Comparison of ENCODE assay signal across 4 cellular contexts in the genomic region with DNA sequence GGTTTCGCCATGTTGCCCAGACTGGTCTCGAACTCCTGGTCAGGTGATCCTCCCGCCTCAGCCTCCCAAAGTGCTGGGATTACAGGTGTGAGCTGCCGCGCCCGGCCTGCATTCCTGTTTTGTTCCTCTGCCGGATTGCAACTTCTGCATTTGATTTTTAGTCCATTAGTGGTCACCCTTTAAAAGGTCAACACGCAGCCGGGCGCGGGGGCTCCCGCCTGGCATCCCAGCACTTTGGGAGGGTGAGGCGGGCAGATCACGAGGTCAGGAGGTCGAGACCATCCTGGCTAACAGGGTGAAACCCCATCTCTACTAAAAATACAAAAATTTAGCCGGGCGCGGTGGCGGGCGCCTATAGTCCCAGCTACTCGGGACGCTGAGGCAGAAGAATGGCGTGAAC. TPM values are rescaled to one million over a fixed set of nuclear protein-coding genes. Genes with fewer than 3 reads are reported as not detected.
"Had no signal": no experiment of that assay in that cellular context is flagged by ENCODE, and none has a peak within 500 bp of the region (broad histone marks: within the 10 kb centered on the region; RNA-seq: fewer than 3 reads in every experiment).

No MANE protein-coding gene starts in this region.

RNA-seq across cellular contexts. Expression of a gene that starts 33.9 kb away (rescaled TPM):
- total RNA-seq: H7 had no signal

RNA-seq across cellular contexts. Expression of a gene that starts 50.7 kb away (rescaled TPM):
- total RNA-seq: GM23338, H1, H7, H9 had no signal
- polyA plus RNA-seq: H1 had no signal
